Comparison of ENCODE assay signal across 8 cellular contexts in genomic region chr3:71444028-71444860, GRCh38.
A peak's percentile ranks its signal among the peaks of the same experiment; 100 is the strongest.
DNase-seq lines count a peak whose midpoint lies in the region; ATAC-seq, FAIRE-seq and TF ChIP-seq lines count a peak whose summit lies in the region.

No MANE protein-coding gene starts in this region.

- no peak overlapping the region for H3K27ac ChIP-seq in aorta (ENCODE audit: low read depth in 1 of 2, low read length in 2 of 2)

- H3K27me3 ChIP-seq in BE2C, result no peaks in the 10 kb centered on the region
- H3K27me3 ChIP-seq in bronchial epithelial cell (ENCODE audit: control insufficient read depth, insufficient read depth, low read length), result no peaks in the 10 kb centered on the region
- no peaks in the 10 kb centered on the region for H3K27me3 ChIP-seq in aorta (ENCODE audit: control insufficient read depth in 1 of 2, insufficient read depth in 2 of 2, low read length in 1 of 2)

- H3K4me3 ChIP-seq in BE2C (ENCODE audit: low read depth, low read length) (no peak overlapping the region), bronchial epithelial cell (ENCODE audit: low read depth, low read length) (no peak overlapping the region), mucosa of descending colon (no peak overlapping the region), aorta (ENCODE audit: low read length in 2 of 2) (no peak overlapping the region)

- H3K9me3 ChIP-seq in BE2C (no peaks in the 10 kb centered on the region), mucosa of descending colon (no peaks in the 10 kb centered on the region), aorta (ENCODE audit: control insufficient read depth, low read length) (no peaks in the 10 kb centered on the region)

- intact Hi-C loops in mucosa of descending colon (cut with DNase I, micrococcal nuclease), result no loop called here
- intact Hi-C loops in aorta (cut with DNase I), result no loop called here

- ATAC-seq in GM19438 (IDR thresholded peaks at IDR 0.05; ENCODE audit: low read depth, unreplicated experiment) (peak; percentile 89), HG03439 (IDR thresholded peaks at IDR 0.05; ENCODE audit: unreplicated experiment) (peak; percentile 95), mucosa of descending colon (peak; percentile 79), aorta (ENCODE audit: low FRiP score) (peak; percentile 45)

- TF ChIP-seq CTCF in BE2C (IDR thresholded peaks at IDR 0.05; ENCODE audit: low read depth, low read length) (no peak), bronchial epithelial cell (IDR thresholded peaks at IDR 0.05; ENCODE audit: insufficient read depth, low read length, severe bottlenecking) (no peak), mucosa of descending colon (IDR thresholded peaks at IDR 0.05) (no peak)

- 86 to 87% methylated on average over 17 of the region's 17 CpGs for WGBS in aorta, 2 donors

- peak; percentile 72 for DNase-seq in BE2C
- peak; percentile 16 to 98 (median 68) for DNase-seq in T-helper 2 cell
- peak; percentile 98 for DNase-seq in bronchial epithelial cell (ENCODE audit: low read depth)
- peak; percentile 52 to 83 (median 61) for DNase-seq in mucosa of descending colon
- peak in 1 of 2 donors; percentile 83 for DNase-seq in aorta
- DNase-seq in epidermal melanocyte (ENCODE audit: insufficient read length, low spot score), result no peak

- H3K4me1 ChIP-seq in BE2C (peaks cover 12% of the 10 kb centered on the region), mucosa of descending colon (ENCODE audit: low read depth) (peaks cover 12% of the 10 kb centered on the region), aorta (ENCODE audit: control insufficient read depth in 1 of 2, insufficient read depth in 2 of 2, low read length in 2 of 2) (peaks cover 3% of the 10 kb centered on the region in 2 donors)

- FAIRE-seq in bronchial epithelial cell (lab: Jason Lieb, UNC), result peak; percentile 58

- H3K36me3 ChIP-seq in BE2C (no peaks in the 10 kb centered on the region), bronchial epithelial cell (ENCODE audit: control insufficient read depth, insufficient read depth, low read length) (no peaks in the 10 kb centered on the region), mucosa of descending colon (ENCODE audit: low read depth) (no peaks in the 10 kb centered on the region), aorta (ENCODE audit: control insufficient read depth in 1 of 2, insufficient read depth in 2 of 2, low read length in 1 of 2) (no peaks in the 10 kb centered on the region)

Comparison
In these comparisons a context has a peak if more than half of its experiments do, and no peak if none do; other contexts are left out.
1. ATAC-seq: peak in every context shown above with its lines; median percentile 95 in HG03439; 89 in GM19438; 79 in mucosa of descending colon; 45 in aorta.